Comparison of ENCODE assay signal across 8 cellular contexts in genomic region chr5:81751009-81751835, GRCh38.
DNase-seq lines count a peak whose midpoint lies in the region; ATAC-seq and TF ChIP-seq lines count a peak whose summit lies in the region.

Gene SSBP2 (minus strand): TSS chr5:81751097. CDS start chr5:81751042, 55 bp downstream.

- ATAC-seq in HG03025 (IDR thresholded peaks at IDR 0.05; ENCODE audit: low FRiP score, unreplicated experiment) = peak; percentile 70

- H3K4me3 ChIP-seq in astrocyte of the spinal cord (ENCODE audit: low read depth, low read length) (peak within 1 kb of the TSS; percentile 72), retinal pigment epithelial cell (ENCODE audit: low read length) (peak within 1 kb of the TSS; percentile 82)

- in situ Hi-C loops in astrocyte of the spinal cord (cut with HindIII; ENCODE audit: low sequenced_read_pairs) = no loop called here

- peak; percentile 78 for DNase-seq in NK-92 (lab: John Stamatoyannopoulos, UW; ENCODE audit: unreplicated experiment)
- no peak for DNase-seq in NK-92 treated with Interleukin-12 subunit alpha and Interleukin-12 subunit beta, amount 100 ng/mL, for 24 hours (lab: John Stamatoyannopoulos, UW)
- peak; percentile 95 for DNase-seq in NCI-H2029 treated with DMSO at 0.1 percent for 48 hours (lab: John Stamatoyannopoulos, UW)
- DNase-seq in T1000 (lab: John Stamatoyannopoulos, UW) = peak; percentile 97
- DNase-seq in astrocyte of the spinal cord (ENCODE audit: low read depth, low spot score) = peak; percentile 100
- peak; percentile 94 to 100 (median 99) for DNase-seq in hypothalamus (lab: John Stamatoyannopoulos, UW)
- DNase-seq in retinal pigment epithelial cell (ENCODE audit: low read depth) = peak; percentile 96

- TF ChIP-seq CTCF in astrocyte of the spinal cord (IDR thresholded peaks at IDR 0.05; ENCODE audit: low read depth, low read length) (no peak), retinal pigment epithelial cell (conservative IDR thresholded peaks at IDR 0.05; ENCODE audit: low read depth, low read length) (no peak)
